In the genomic region with DNA sequence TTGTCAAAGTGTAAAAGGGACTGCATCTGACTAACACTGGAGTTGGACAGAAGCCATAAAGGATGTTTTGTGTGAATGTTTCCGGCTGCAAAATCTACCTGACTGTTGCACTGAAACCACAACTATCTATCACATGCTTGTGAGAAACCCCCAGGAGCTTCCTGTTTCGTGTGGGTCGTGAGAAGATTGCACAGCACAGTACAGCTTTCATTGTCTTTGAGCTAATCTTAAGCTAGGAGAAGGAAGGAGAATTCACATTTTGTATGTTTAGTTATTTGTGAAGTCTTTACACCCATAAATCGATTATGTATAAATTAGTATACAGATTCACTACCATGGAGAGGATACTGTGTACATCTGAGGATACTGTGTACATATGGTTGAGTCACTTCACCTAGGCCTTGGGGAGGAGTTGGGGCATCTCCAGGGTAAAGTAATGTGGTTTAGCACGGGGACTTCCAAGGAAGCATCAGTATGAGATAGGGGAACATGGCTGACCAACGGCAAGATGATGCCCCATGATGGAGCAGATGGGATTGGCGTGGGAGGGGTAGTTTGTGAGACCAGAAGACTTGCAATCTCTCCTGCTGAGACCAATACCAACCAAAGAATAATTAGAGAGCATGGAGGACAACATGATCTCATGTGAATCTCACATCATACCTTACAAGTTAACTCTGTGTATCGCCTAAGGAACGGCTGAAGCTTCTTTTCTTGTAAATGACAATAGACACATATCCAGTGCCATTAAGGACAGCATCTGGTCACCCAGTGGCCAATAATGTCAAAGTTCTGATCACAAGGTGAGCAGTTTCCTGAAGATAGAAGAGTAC, we compare ENCODE assay signal across 10 cellular contexts. TPM values are rescaled to one million over a fixed set of nuclear protein-coding genes. Genes with fewer than 3 reads are reported as not detected.
DNase-seq lines count a peak whose midpoint lies in the region; ATAC-seq, FAIRE-seq and TF ChIP-seq lines count a peak whose summit lies in the region.
"Had no signal": no experiment of that assay in that cellular context is flagged by ENCODE, and none has a peak within 500 bp of the region (broad histone marks: within the 10 kb centered on the region; RNA-seq: fewer than 3 reads in every experiment).

No MANE protein-coding gene starts in this region.

- H3K27ac ChIP-seq in colonic mucosa: peak overlapping the region; percentile 16
- H3K27ac ChIP-seq: thoracic aorta had no signal

- H3K4me3 ChIP-seq in colonic mucosa: no peak overlapping the region
- H3K4me3 ChIP-seq: thoracic aorta had no signal

- peak; percentile 79 for ATAC-seq in HG03378 (IDR thresholded peaks at IDR 0.05; ENCODE audit: unreplicated experiment)

- FAIRE-seq in GM19239 (lab: Jason Lieb, UNC): peak; percentile 98
- FAIRE-seq: endometrium had no signal

- no peak for TF ChIP-seq CTCF in colonic mucosa (IDR thresholded peaks at IDR 0.05)

- peak; percentile 90 for DNase-seq in A172 (ENCODE audit: low spot score)
- no peak for DNase-seq in GM19239 (ENCODE audit: insufficient read length, low spot score)
- DNase-seq in T-helper 1 cell: peak; percentile 25 to 94 (median 60)
- no peak for DNase-seq in colonic mucosa
- DNase-seq in stimulated activated CD8-positive, alpha-beta memory T cell treated with anti-CD3 and anti-CD28 coated beads, Interleukin-4, amount 100 ng/mL, for 24 hours (ENCODE audit: low read depth): peak; percentile 41
- DNase-seq in cerebellar nuclear complex (lab: John Stamatoyannopoulos, UW): no peak
- no peak for DNase-seq in NCI-H1436 (lab: John Stamatoyannopoulos, UW)

- H3K36me3 ChIP-seq in colonic mucosa: no peaks in the 10 kb centered on the region
- H3K36me3 ChIP-seq: thoracic aorta had no signal

- no peak overlapping the region for H3K9ac ChIP-seq in colonic mucosa (ENCODE audit: low read depth in 2 of 2, low read length in 2 of 2)

- H3K9me3 ChIP-seq in colonic mucosa: no peaks in the 10 kb centered on the region
- H3K9me3 ChIP-seq: thoracic aorta had no signal

- H3K27me3 ChIP-seq in colonic mucosa: no peaks in the 10 kb centered on the region

- intact Hi-C loops in colonic mucosa (cut with DNase I): loop anchor here (10.0 kb wide), 1 partner anchor 113 kb away; the partner anchor contains the start of gene TMSB4X

- H3K4me1 ChIP-seq in colonic mucosa: no peaks in the 10 kb centered on the region

RNA-seq across cellular contexts. Expression of gene FAM9C, which starts 43.1 kb away (rescaled TPM):
- total RNA-seq in A172 (2014; rRNA removed; shearing (Covaris generic)): not detected in 2 replicates
- total RNA-seq in colonic mucosa: not detected
- total RNA-seq: thoracic aorta had no signal

Comparison
In these comparisons a context has a peak if more than half of its experiments do, and no peak if none do; other contexts are left out.
1. DNase-seq: peak in A172 (single experiment), T-helper 1 cell (5 of 5) and stimulated activated CD8-positive, alpha-beta memory T cell treated with anti-CD3 and anti-CD28 coated beads, Interleukin-4, amount 100 ng/mL, for 24 hours (single experiment); none in GM19239 (single experiment), colonic mucosa (single experiment), cerebellar nuclear complex (0 of 2) and NCI-H1436 (single experiment).